ENCODE assay signal across 17 cellular contexts in genomic region chr15:80107774-80108173, GRCh38. TPM values are rescaled to one million over a fixed set of nuclear protein-coding genes. Genes with fewer than 3 reads are reported as not detected.
DNase-seq lines count a peak whose midpoint lies in the region; ATAC-seq and TF ChIP-seq lines count a peak whose summit lies in the region.
"Had no signal": no experiment of that assay in that cellular context is flagged by ENCODE, and none has a peak within 500 bp of the region (broad histone marks: within the 10 kb centered on the region; RNA-seq: fewer than 3 reads in every experiment).

No MANE protein-coding gene starts in this region.

- no peak overlapping the region for H3K4me3 Mint-ChIP-seq in memory B cell
- H3K4me3 Mint-ChIP-seq: IgD-negative memory B cell had no signal

- peak overlapping the region; percentile 47 for H3K27ac Mint-ChIP-seq in memory B cell

- no peak overlapping the region for H3K27ac ChIP-seq in right atrium auricular region
- H3K27ac ChIP-seq in thyroid gland: no peak overlapping the region
- H3K27ac ChIP-seq: C4-2B, RWPE1 had no signal

- H3K4me1 ChIP-seq in right atrium auricular region: peaks cover 0 to 17% of the 10 kb centered on the region in 2 donors
- peaks cover 8 to 18% of the 10 kb centered on the region in 2 donors for H3K4me1 ChIP-seq in thyroid gland

- H3K9me3 ChIP-seq in right atrium auricular region (no peaks in the 10 kb centered on the region), thyroid gland (no peaks in the 10 kb centered on the region)

- no peak overlapping the region for H3K4me3 ChIP-seq in right atrium auricular region
- H3K4me3 ChIP-seq in thyroid gland (replicated peaks in 1 of 3): no peak overlapping the region

- peaks cover 10% of the 10 kb centered on the region for H3K36me3 Mint-ChIP-seq in memory B cell
- H3K36me3 Mint-ChIP-seq: IgD-negative memory B cell had no signal

- WGBS in thyroid gland, 2 donors: 6 to 15% methylated on average over 2 to 3 of the region's 3 CpGs

- ATAC-seq in Right ventricle myocardium superior (ENCODE audit: poor library complexity) (peak; percentile 66), memory B cell (ENCODE audit: low read depth) (no peak)

- TF ChIP-seq CTCF in right atrium auricular region (IDR thresholded peaks at IDR 0.05): no peak
- TF ChIP-seq CTCF in thyroid gland (IDR thresholded peaks at IDR 0.05): no peak

- H3K36me3 ChIP-seq in right atrium auricular region (no peaks in the 10 kb centered on the region), thyroid gland (no peaks in the 10 kb centered on the region)

- no peaks in the 10 kb centered on the region for H3K27me3 Mint-ChIP-seq in memory B cell
- H3K27me3 Mint-ChIP-seq: IgD-negative memory B cell had no signal

- TF ChIP-seq POLR2A in thyroid gland (IDR thresholded peaks at IDR 0.05): no peak

- H3K9me3 Mint-ChIP-seq in memory B cell: no peaks in the 10 kb centered on the region
- H3K9me3 Mint-ChIP-seq: IgD-negative memory B cell had no signal

- no peak for DNase-seq in Right ventricle myocardium superior
- DNase-seq in right atrium auricular region (ENCODE audit: low spot score): no peak
- DNase-seq in NCI-H524 treated with DMSO at 0.1 percent for 48 hours (lab: John Stamatoyannopoulos, UW): peak; percentile 43
- DNase-seq in memory B cell (ENCODE audit: low spot score in 2 of 2): no peak
- peak; percentile 28 to 45 for DNase-seq in thyroid gland
- DNase-seq in T1000 (lab: John Stamatoyannopoulos, UW): no peak
- no peak for DNase-seq in activated naive CD4-positive, alpha-beta T cell treated with Interleukin-2 at 50 U/mL for 16 hours
- DNase-seq in NCI-H1694 (lab: John Stamatoyannopoulos, UW): no peak
- DNase-seq: DMS53, MV-4-11, NCI-H1105 treated with DMSO at 0.1 percent for 48 hours, NCI-H1694 treated with DMSO at 0.1 percent for 48 hours, NCI-H2081 treated with DMSO at 0.1 percent for 48 hours, NCI-H446 treated with DMSO at 0.1 percent for 48 hours had no signal

- H3K4me1 Mint-ChIP-seq in memory B cell: peaks cover 39% of the 10 kb centered on the region

- H3K27me3 ChIP-seq in right atrium auricular region: no peaks in the 10 kb centered on the region
- no peaks in the 10 kb centered on the region for H3K27me3 ChIP-seq in thyroid gland

- intact Hi-C loops in Right ventricle myocardium superior (cut with DNase I) (no loop called here), thyroid gland (cut with DNase I) (no loop called here)

RNA-seq across cellular contexts. Expression of gene FAH, which starts 45.0 kb away (rescaled TPM):
- 28.2 TPM for total RNA-seq in Right ventricle myocardium superior
- total RNA-seq in right atrium auricular region: 10 to 100 TPM; 14.4 to 14.6 TPM
- total RNA-seq in thyroid gland: 10 to 100 TPM; 14.0 to 30.2 (median 21.2) TPM

RNA-seq across cellular contexts. Expression of gene ZFAND6, which starts 48.3 kb away (rescaled TPM):
- total RNA-seq in Right ventricle myocardium superior: 62.8 TPM
- total RNA-seq in right atrium auricular region: 100 to 1,000 TPM in 1 of 2 donors, 10 to 100 TPM in 1; 85.1 to 146 TPM
- 100 to 1,000 TPM; 215 to 324 (median 226) TPM for total RNA-seq in thyroid gland

Comparison
In these comparisons a context has a peak if more than half of its experiments do, and no peak if none do; other contexts are left out.
1. DNase-seq: peak in NCI-H524 treated with DMSO at 0.1 percent for 48 hours (single experiment) and thyroid gland (2 of 2); none in Right ventricle myocardium superior (single experiment), right atrium auricular region (single experiment), memory B cell (0 of 2), T1000 (single experiment), activated naive CD4-positive, alpha-beta T cell treated with Interleukin-2 at 50 U/mL for 16 hours (single experiment) and NCI-H1694 (single experiment).